In genomic region chr10:102917962-102918816, GRCh38 we compare ENCODE assay signal across 8 cellular contexts. TPM values are rescaled to one million over a fixed set of nuclear protein-coding genes. Genes with fewer than 3 reads are reported as not detected.
DNase-seq lines count a peak whose midpoint lies in the region; ATAC-seq and TF ChIP-seq lines count a peak whose summit lies in the region.

Gene CNNM2, plus strand, starts transcription at chr10:102918294. Its CDS starts 187 bp downstream, at chr10:102918481.

- POLR2A ChIA-PET in CD4-positive, alpha-beta memory T cell (lab: Charles Lee; ENCODE audit: partially characterized antibody) = interaction anchor here (0.8 to 3.2 kb wide), 20 partner anchors 15 to 772 kb away, joined by 3 to 21 read pairs (median 3); partner anchors contain the start of genes ACTR1A, ATP5MK, BORCS7 and NT5C2
- POLR2A ChIA-PET in activated CD4-positive, alpha-beta memory T cell treated with anti-CD3 and anti-CD28 coated beads for 36 hours (lab: Charles Lee) = interaction anchor here (0.8 to 1.6 kb wide), 9 partner anchors 41 to 279 kb away, joined by 3 to 10 read pairs (median 4); partner anchors contain the start of genes ARL3 and SFXN2

- H3K4me1 ChIP-seq in CD4-positive, alpha-beta memory T cell (ENCODE audit: insufficient read depth, low read length) = peaks cover 53% of the 10 kb centered on the region
- H3K4me1 ChIP-seq in liver (ENCODE audit: control insufficient read depth in 4 of 4, insufficient read depth in 4 of 4, low read length in 3 of 4) = peaks cover 9 to 46% (median 36%) of the 10 kb centered on the region in 4 donors

- H3K9ac ChIP-seq in liver (ENCODE audit: low read depth in 1 of 2, low read length in 2 of 2) = peak within 1 kb of the TSS; percentile 24 to 49

- TF ChIP-seq CTCF in dorsolateral prefrontal cortex (IDR thresholded peaks at IDR 0.05 in 54 of 56, conservative IDR thresholded peaks at IDR 0.05 in 2 of 56; ENCODE audit: low read depth in 1 of 56, partially characterized antibody in 56 of 56) (peak in 17 of 56 donors; percentile 2 to 49 (median 14)), liver (IDR thresholded peaks at IDR 0.05; ENCODE audit: low read depth, low read length, missing input control) (no peak)

- no peaks in the 10 kb centered on the region for H3K27me3 ChIP-seq in CD4-positive, alpha-beta memory T cell (ENCODE audit: insufficient read depth, low read length)
- H3K27me3 ChIP-seq in dorsolateral prefrontal cortex (no peaks in the 10 kb centered on the region), liver (ENCODE audit: control insufficient read depth in 4 of 4, insufficient read depth in 4 of 4, low read length in 3 of 4) (no peaks in the 10 kb centered on the region)

- intact Hi-C loops in CD4-positive, alpha-beta memory T cell (cut with micrococcal nuclease) = loop anchor here (1.0 to 5.0 kb wide), 13 partner anchors 64 to 1566 kb away; partner anchors contain the start of genes BORCS7, BTRC, NFKB2 and NT5C2
- intact Hi-C loops in activated CD4-positive, alpha-beta memory T cell treated with anti-CD3 and anti-CD28 coated beads for 36 hours (cut with micrococcal nuclease) = loop anchor here (1.0 to 10.0 kb wide), 11 partner anchors 18 to 569 kb away; partner anchors contain the start of genes ACTR1A, ATP5MK, BORCS7 and PDCD11
- intact Hi-C loops in dorsolateral prefrontal cortex (cut with DNase I) = loop anchor here (1.0 to 10.0 kb wide), 7 partner anchors 149 to 417 kb away; partner anchors contain the start of genes NT5C2 (in 2 of the 2) and RPEL1 (in 1 of the 2)

- CTCF ChIA-PET in CD4-positive, alpha-beta memory T cell (lab: Charles Lee; ENCODE audit: partially characterized antibody) = interaction anchor here (0.7 to 5.7 kb wide), 21 partner anchors 11 to 566 kb away, joined by 3 to 61 read pairs (median 5); partner anchors contain the start of genes BORCS7, PCGF6, RPEL1 and WBP1L
- CTCF ChIA-PET in activated CD4-positive, alpha-beta memory T cell treated with anti-CD3 and anti-CD28 coated beads for 36 hours (lab: Charles Lee) = interaction anchor here (0.6 to 4.0 kb wide), 42 partner anchors 8 to 567 kb away, joined by 3 to 108 read pairs (median 5); partner anchors contain the start of genes INA, NT5C2, PCGF6 and RPEL1

- WGBS in liver = under 1% methylated on average over 80 of the region's 80 CpGs

- no peaks in the 10 kb centered on the region for H3K9me3 Mint-ChIP-seq in CD4-positive, alpha-beta memory T cell
- no peaks in the 10 kb centered on the region for H3K9me3 Mint-ChIP-seq in activated CD4-positive, alpha-beta memory T cell treated with anti-CD3 and anti-CD28 coated beads for 36 hours

- H3K27ac Mint-ChIP-seq in CD4-positive, alpha-beta memory T cell = peak within 1 kb of the TSS; percentile 92 to 98 (median 96)
- peak within 1 kb of the TSS; percentile 84 for H3K27ac Mint-ChIP-seq in activated CD4-positive, alpha-beta memory T cell treated with anti-CD3 and anti-CD28 coated beads for 36 hours

- peak within 1 kb of the TSS; percentile 72 for H3K27ac ChIP-seq in CD4-positive, alpha-beta memory T cell (ENCODE audit: low read depth, low read length)
- H3K27ac ChIP-seq in dorsolateral prefrontal cortex = peak within 1 kb of the TSS; percentile 84 to 99 (median 97)
- H3K27ac ChIP-seq in liver (ENCODE audit: low read depth in 1 of 2, low read length in 2 of 2) = peak within 1 kb of the TSS; percentile 69 to 87

- H3K36me3 Mint-ChIP-seq in CD4-positive, alpha-beta memory T cell = peaks cover 4 to 6% of the 10 kb centered on the region in 2 donors
- no peaks in the 10 kb centered on the region for H3K36me3 Mint-ChIP-seq in activated CD4-positive, alpha-beta memory T cell treated with anti-CD3 and anti-CD28 coated beads for 36 hours

- H3K27me3 Mint-ChIP-seq in CD4-positive, alpha-beta memory T cell = peaks cover 4 to 6% of the 10 kb centered on the region in 2 donors
- peaks cover 4% of the 10 kb centered on the region for H3K27me3 Mint-ChIP-seq in activated CD4-positive, alpha-beta memory T cell treated with anti-CD3 and anti-CD28 coated beads for 36 hours

- no peaks in the 10 kb centered on the region for H3K9me3 ChIP-seq in CD4-positive, alpha-beta memory T cell (ENCODE audit: control insufficient read depth in 1 of 2, low read length in 2 of 2)
- no peaks in the 10 kb centered on the region for H3K9me3 ChIP-seq in liver (ENCODE audit: control insufficient read depth in 4 of 4, low read length in 3 of 4)

- H3K36me3 ChIP-seq in CD4-positive, alpha-beta memory T cell (ENCODE audit: insufficient read depth, low read length) = no peaks in the 10 kb centered on the region
- H3K36me3 ChIP-seq in liver (ENCODE audit: control insufficient read depth in 4 of 4, insufficient read depth in 3 of 4, low read depth in 1 of 4, low read length in 3 of 4) = no peaks in the 10 kb centered on the region

- TF ChIP-seq RAD21 in liver (IDR thresholded peaks at IDR 0.05) = no peak

- peaks cover 35 to 59% (median 51%) of the 10 kb centered on the region in 4 donors for H3K4me1 Mint-ChIP-seq in CD4-positive, alpha-beta memory T cell
- peaks cover 45% of the 10 kb centered on the region for H3K4me1 Mint-ChIP-seq in activated CD4-positive, alpha-beta memory T cell treated with anti-CD3 and anti-CD28 coated beads for 36 hours (ENCODE audit: low read depth)

- DNase-seq in CD4-positive, alpha-beta memory T cell = peak; percentile 100
- DNase-seq in NCI-H82 (lab: John Stamatoyannopoulos, UW) (peak; percentile 100), dorsolateral prefrontal cortex (peak; percentile 99 to 100 (median 100))
- peak; percentile 100 for DNase-seq in activated CD4-positive, alpha-beta memory T cell treated with anti-CD3 and anti-CD28 coated beads for 36 hours
- peak; percentile 99 for DNase-seq in stimulated activated CD4-positive, alpha-beta T cell treated with anti-CD3 and anti-CD28 coated beads, Interleukin-4, amount 100 ng/mL, for 1 hour

- peak within 1 kb of the TSS; percentile 94 to 96 (median 95) for H3K4me3 Mint-ChIP-seq in CD4-positive, alpha-beta memory T cell
- peak within 1 kb of the TSS; percentile 90 for H3K4me3 Mint-ChIP-seq in activated CD4-positive, alpha-beta memory T cell treated with anti-CD3 and anti-CD28 coated beads for 36 hours

- ATAC-seq in GM19452 (IDR thresholded peaks at IDR 0.05; ENCODE audit: unreplicated experiment) (peak; percentile 89), HG03575 (IDR thresholded peaks at IDR 0.05; ENCODE audit: extremely low read depth, insufficient number of reproducible peaks, low FRiP score, unreplicated experiment) (peak; percentile 69)

- peak within 1 kb of the TSS; percentile 84 to 91 for H3K4me3 ChIP-seq in CD4-positive, alpha-beta memory T cell (ENCODE audit: low read length in 2 of 2)
- peak within 1 kb of the TSS; percentile 66 to 99 (median 93) for H3K4me3 ChIP-seq in dorsolateral prefrontal cortex
- peak within 1 kb of the TSS; percentile 83 to 99 (median 90) for H3K4me3 ChIP-seq in liver (ENCODE audit: low read depth in 1 of 3, low read length in 3 of 3)

TF ChIP-seq in liver, 16 proteins besides CTCF, POLR2A, EP300 and RAD21 (continues in another document):
- no peak for TF ChIP-seq JUND (IDR thresholded peaks at IDR 0.05)
- peak in 1 of 2 donors; percentile 37 for TF ChIP-seq EGR1 (IDR thresholded peaks at IDR 0.05; ENCODE audit: low read depth in 2 of 2)
- TF ChIP-seq ATF3 (IDR thresholded peaks at IDR 0.05) = no peak
- peak; percentile 85 for TF ChIP-seq MAX (IDR thresholded peaks at IDR 0.05)
- TF ChIP-seq, protein P1, sequence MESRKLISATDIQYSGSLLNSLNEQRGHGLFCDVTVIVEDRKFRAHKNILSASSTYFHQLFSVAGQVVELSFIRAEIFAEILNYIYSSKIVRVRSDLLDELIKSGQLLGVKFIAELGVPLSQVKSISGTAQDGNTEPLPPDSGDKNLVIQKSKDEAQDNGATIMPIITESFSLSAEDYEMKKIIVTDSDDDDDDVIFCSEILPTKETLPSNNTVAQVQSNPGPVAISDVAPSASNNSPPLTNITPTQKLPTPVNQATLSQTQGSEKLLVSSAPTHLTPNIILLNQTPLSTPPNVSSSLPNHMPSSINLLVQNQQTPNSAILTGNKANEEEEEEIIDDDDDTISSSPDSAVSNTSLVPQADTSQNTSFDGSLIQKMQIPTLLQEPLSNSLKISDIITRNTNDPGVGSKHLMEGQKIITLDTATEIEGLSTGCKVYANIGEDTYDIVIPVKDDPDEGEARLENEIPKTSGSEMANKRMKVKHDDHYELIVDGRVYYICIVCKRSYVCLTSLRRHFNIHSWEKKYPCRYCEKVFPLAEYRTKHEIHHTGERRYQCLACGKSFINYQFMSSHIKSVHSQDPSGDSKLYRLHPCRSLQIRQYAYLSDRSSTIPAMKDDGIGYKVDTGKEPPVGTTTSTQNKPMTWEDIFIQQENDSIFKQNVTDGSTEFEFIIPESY (IDR thresholded peaks at IDR 0.05) = peak; percentile 97
- TF ChIP-seq HNF4G (IDR thresholded peaks at IDR 0.05) = no peak
- no peak for TF ChIP-seq HNF4A (conservative IDR thresholded peaks at IDR 0.05)
- TF ChIP-seq YY1 (IDR thresholded peaks at IDR 0.05) = peak; percentile 99
- no peak for TF ChIP-seq GABPA (IDR thresholded peaks at IDR 0.05 in 1 of 2, conservative IDR thresholded peaks at IDR 0.05 in 1 of 2)
- no peak for TF ChIP-seq FOXA2 (IDR thresholded peaks at IDR 0.05)
- peak; percentile 96 for TF ChIP-seq SP1 (IDR thresholded peaks at IDR 0.05)
- no peak for TF ChIP-seq RXRA (IDR thresholded peaks at IDR 0.05)

RNA-seq across cellular contexts. Expression of gene CNNM2, which starts in this region (rescaled TPM):
- 10 to 100 TPM; 11.9 to 14.4 TPM for total RNA-seq in CD4-positive, alpha-beta memory T cell
- 1 to 10 TPM; 3.2 to 4.5 TPM for polyA plus RNA-seq in CD4-positive, alpha-beta memory T cell
- 1 to 10 TPM; 4.0 to 4.2 TPM for total RNA-seq in activated CD4-positive, alpha-beta memory T cell treated with anti-CD3 and anti-CD28 coated beads for 36 hours
- total RNA-seq in dorsolateral prefrontal cortex = 10 to 100 TPM; 25.2 to 40.5 (median 31.9) TPM
- total RNA-seq in liver = 10 to 100 TPM; 10.2 to 10.8 TPM
- polyA plus RNA-seq in liver = 1 to 10 TPM; 2.0 to 3.7 TPM

Comparison
In these comparisons a context has a peak if more than half of its experiments do, and no peak if none do; other contexts are left out.
1. Peak in every context shown above with its lines: DNase-seq, ATAC-seq, H3K4me3 ChIP-seq and H3K27ac ChIP-seq.